ENCODE assay signal across 29 cellular contexts in genomic region chr7:63105978-63106377, GRCh38.
"Had no signal": no experiment of that assay in that cellular context is flagged by ENCODE, and none has a peak within 500 bp of the region (broad histone marks: within the 10 kb centered on the region; RNA-seq: fewer than 3 reads in every experiment).

No MANE protein-coding gene starts in this region.

- H3K4me1 ChIP-seq: colonic mucosa, esophagus muscularis mucosa, esophagus squamous epithelium, foreskin keratinocyte, gastrocnemius medialis, gastroesophageal sphincter, heart left ventricle, heart right ventricle had no signal

- H3K36me3 ChIP-seq: colonic mucosa, esophagus muscularis mucosa, esophagus squamous epithelium, gastrocnemius medialis, gastroesophageal sphincter, heart left ventricle, heart right ventricle had no signal

- H3K27me3 Mint-ChIP-seq: dendritic cell treated with granulocyte-macrophage colony-stimulating factor and Interleukin-4, amounts not matched to agents 40 ng/mL and 50 ng/mL, for 4 days; effector memory CD8-positive, alpha-beta T cell had no signal

- H3K27me3 ChIP-seq: colonic mucosa, esophagus muscularis mucosa, esophagus squamous epithelium, foreskin keratinocyte, gastrocnemius medialis, gastroesophageal sphincter, heart left ventricle, heart right ventricle had no signal

- H3K27ac ChIP-seq: colonic mucosa, coronary artery, dorsolateral prefrontal cortex, epithelial cell of prostate, esophagus muscularis mucosa, esophagus squamous epithelium, foreskin keratinocyte, gastrocnemius medialis, gastroesophageal sphincter, heart left ventricle, heart right ventricle had no signal

- H3K9me3 ChIP-seq: gastrocnemius medialis had no signal

- H3K4me3 Mint-ChIP-seq: dendritic cell treated with granulocyte-macrophage colony-stimulating factor and Interleukin-4, amounts not matched to agents 40 ng/mL and 50 ng/mL, for 4 days; effector memory CD8-positive, alpha-beta T cell; endodermal cell had no signal

- H3K4me1 Mint-ChIP-seq: endodermal cell had no signal

- ATAC-seq: effector memory CD8-positive, alpha-beta T cell; esophagus mucosa; foreskin keratinocyte; gastrocnemius medialis; gastroesophageal sphincter; heart left ventricle; heart right ventricle had no signal

- FAIRE-seq: colon, endometrium, endothelial cell of umbilical vein, frontal cortex had no signal

- H3K4me3 ChIP-seq: colonic mucosa, coronary artery, dorsolateral prefrontal cortex, esophagus muscularis mucosa, esophagus squamous epithelium, gastrocnemius medialis, gastroesophageal sphincter, heart left ventricle, heart right ventricle had no signal

- H3K27ac Mint-ChIP-seq: dendritic cell treated with granulocyte-macrophage colony-stimulating factor and Interleukin-4, amounts not matched to agents 40 ng/mL and 50 ng/mL, for 4 days; effector memory CD8-positive, alpha-beta T cell; endodermal cell had no signal

- DNase-seq: colonic mucosa; cortex of kidney; dermis blood vessel endothelial cell; dorsolateral prefrontal cortex; effector CD4-positive, alpha-beta T cell; effector CD8-positive, alpha-beta T cell; effector memory CD4-positive, alpha-beta T cell; effector memory CD8-positive, alpha-beta T cell; endodermal cell; erythroblast; esophagus squamous epithelium; foreskin fibroblast; foreskin keratinocyte; foreskin melanocyte; gastrocnemius medialis; glutamatergic neuron; head of caudate nucleus; heart left ventricle; heart right ventricle had no signal
